In genomic region chr14:94640721-94641631, GRCh38 we compare ENCODE assay signal across 30 cellular contexts. TPM values are rescaled to one million over a fixed set of nuclear protein-coding genes. Genes with fewer than 3 reads are reported as not detected.
A peak's percentile ranks its signal among the peaks of the same experiment; 100 is the strongest.
DNase-seq lines count a peak whose midpoint lies in the region; ATAC-seq, FAIRE-seq and TF ChIP-seq lines count a peak whose summit lies in the region.
"Had no signal": no experiment of that assay in that cellular context is flagged by ENCODE, and none has a peak within 500 bp of the region (broad histone marks: within the 10 kb centered on the region; RNA-seq: fewer than 3 reads in every experiment).

No MANE protein-coding gene starts in this region.

- H3K4me3 ChIP-seq in pancreas, result no peak overlapping the region

- DNase-seq in HT-29 (ENCODE audit: low spot score) (peak; percentile 50), RWPE1 (ENCODE audit: low spot score) (peak; percentile 44), pancreas (no peak), Ammon's horn (ENCODE audit: low spot score) (no peak), WTC11 (ENCODE audit: low spot score) (no peak)
- no peak for DNase-seq in activated T-helper 2 cell treated with anti-CD3 and anti-CD28 coated beads, Interferon-gamma antibody, Interleukin-2, Interleukin-4, amounts not matched to agents 10 μg/mL and 5 μg/mL and 100 μg/mL, durations not matched to agents 14 hours and 24 hours and 36 hours (ENCODE audit: low spot score)
- DNase-seq in T-helper 2 cell treated with Interferon-gamma antibody and Interleukin-4, amounts not matched to agents 5 μg/mL and 100 μg/mL, for 36 hours (ENCODE audit: low spot score), result no peak
- DNase-seq: activated CD4-positive, alpha-beta T cell treated with anti-CD3 and anti-CD28 coated beads for 4 hours; activated gamma-delta T cell treated with Interleukin-2 at 50 U/mL for 16 hours; activated naive CD8-positive, alpha-beta T cell treated with anti-CD3 and anti-CD28 coated beads, Interleukin-2, amount 50 U/mL, for 24 hours; activated T-cell treated with anti-CD3 and anti-CD28 coated beads, Interleukin-2, amount 50 U/mL, for 24 hours; Calu3; DND-41; effector CD8-positive, alpha-beta T cell; erythroblast; head of caudate nucleus; NCI-H1105; NCI-H2029; NCI-H69; stimulated activated CD4-positive, alpha-beta T cell treated with anti-CD3 and anti-CD28 coated beads, Interleukin-15, amount 100 ng/mL, for 24 hours; stimulated activated naive B cell treated with anti-CD40 and anti-IgM and Interleukin-4, amounts not matched to agents 10 μg/mL and 1 μg/mL and 100 μg/mL, for 72 hours; T-helper 17 cell had no signal

- WGBS in pancreas, 2 donors, result 87 to 89% methylated on average over 10 of the region's 10 CpGs

- no peaks in the 10 kb centered on the region; the same call in none of the 2 replicates for H3K27me3 Mint-ChIP-seq in WTC11 (ENCODE audit: low read depth)
- H3K27me3 Mint-ChIP-seq in activated T-helper 2 cell treated with anti-CD3 and anti-CD28 coated beads, Interferon-gamma antibody, Interleukin-2, Interleukin-4, amounts not matched to agents 10 μg/mL and 5 μg/mL and 100 μg/mL, durations not matched to agents 14 hours and 24 hours and 36 hours (ENCODE audit: low read depth), result no peaks in the 10 kb centered on the region
- H3K27me3 Mint-ChIP-seq in T-helper 2 cell treated with Interferon-gamma antibody and Interleukin-4, amounts not matched to agents 5 μg/mL and 100 μg/mL, for 36 hours (ENCODE audit: low read depth), result no peaks in the 10 kb centered on the region
- H3K27me3 Mint-ChIP-seq: activated naive CD8-positive, alpha-beta T cell treated with anti-CD3 and anti-CD28 coated beads, Interleukin-2, amount 50 U/mL, for 24 hours; IgD-negative memory B cell had no signal

- H3K27me3 ChIP-seq in pancreas, result no peaks in the 10 kb centered on the region

- H3K27ac Mint-ChIP-seq in WTC11, result no peak overlapping the region
- no peak overlapping the region for H3K27ac Mint-ChIP-seq in activated T-helper 2 cell treated with anti-CD3 and anti-CD28 coated beads, Interferon-gamma antibody, Interleukin-2, Interleukin-4, amounts not matched to agents 10 μg/mL and 5 μg/mL and 100 μg/mL, durations not matched to agents 14 hours and 24 hours and 36 hours
- H3K27ac Mint-ChIP-seq in T-helper 2 cell treated with Interferon-gamma antibody and Interleukin-4, amounts not matched to agents 5 μg/mL and 100 μg/mL, for 36 hours, result no peak overlapping the region
- H3K27ac Mint-ChIP-seq: activated naive CD8-positive, alpha-beta T cell treated with anti-CD3 and anti-CD28 coated beads, Interleukin-2, amount 50 U/mL, for 24 hours; activated T-cell treated with anti-CD3 and anti-CD28 coated beads, Interleukin-2, amount 50 U/mL, for 24 hours; IgD-negative memory B cell; progenitor cell of endocrine pancreas; stimulated activated naive B cell treated with anti-CD40 and anti-IgM and Interleukin-4, amounts not matched to agents 10 μg/mL and 1 μg/mL and 100 μg/mL, for 72 hours; T-helper 17 cell had no signal

- H3K4me3 Mint-ChIP-seq in WTC11, result no peak overlapping the region
- no peak overlapping the region for H3K4me3 Mint-ChIP-seq in activated T-helper 2 cell treated with anti-CD3 and anti-CD28 coated beads, Interferon-gamma antibody, Interleukin-2, Interleukin-4, amounts not matched to agents 10 μg/mL and 5 μg/mL and 100 μg/mL, durations not matched to agents 14 hours and 24 hours and 36 hours (ENCODE audit: low read depth)
- no peak overlapping the region for H3K4me3 Mint-ChIP-seq in T-helper 2 cell treated with Interferon-gamma antibody and Interleukin-4, amounts not matched to agents 5 μg/mL and 100 μg/mL, for 36 hours
- H3K4me3 Mint-ChIP-seq: activated naive CD8-positive, alpha-beta T cell treated with anti-CD3 and anti-CD28 coated beads, Interleukin-2, amount 50 U/mL, for 24 hours; activated T-cell treated with anti-CD3 and anti-CD28 coated beads, Interleukin-2, amount 50 U/mL, for 24 hours; CD14-positive monocyte; IgD-negative memory B cell; stimulated activated naive B cell treated with anti-CD40 and anti-IgM and Interleukin-4, amounts not matched to agents 10 μg/mL and 1 μg/mL and 100 μg/mL, for 72 hours; T-helper 17 cell had no signal

- no peaks in the 10 kb centered on the region for H3K36me3 Mint-ChIP-seq in WTC11
- no peaks in the 10 kb centered on the region for H3K36me3 Mint-ChIP-seq in activated T-helper 2 cell treated with anti-CD3 and anti-CD28 coated beads, Interferon-gamma antibody, Interleukin-2, Interleukin-4, amounts not matched to agents 10 μg/mL and 5 μg/mL and 100 μg/mL, durations not matched to agents 14 hours and 24 hours and 36 hours (ENCODE audit: low read depth)
- no peaks in the 10 kb centered on the region for H3K36me3 Mint-ChIP-seq in T-helper 2 cell treated with Interferon-gamma antibody and Interleukin-4, amounts not matched to agents 5 μg/mL and 100 μg/mL, for 36 hours (ENCODE audit: low read depth)
- H3K36me3 Mint-ChIP-seq: CD14-positive monocyte; IgD-negative memory B cell; stimulated activated naive B cell treated with anti-CD40 and anti-IgM and Interleukin-4, amounts not matched to agents 10 μg/mL and 1 μg/mL and 100 μg/mL, for 72 hours had no signal

- H3K27ac ChIP-seq in RWPE1 (no peak overlapping the region), pancreas (no peak overlapping the region)
- H3K27ac ChIP-seq: neutrophil had no signal

- CTCF ChIA-PET in RWPE1 (lab: Yijun Ruan, JAX) (no interaction called here), WTC11 (lab: Charles Lee) (no interaction called here)

- TF ChIP-seq CTCF in RWPE1 (conservative IDR thresholded peaks at IDR 0.05; ENCODE audit: low read depth) (no peak), pancreas (IDR thresholded peaks at IDR 0.05) (no peak), WTC11 (IDR thresholded peaks at IDR 0.05) (no peak)

- no peak for FAIRE-seq in pancreas (lab: Jason Lieb, UNC)

- no peaks in the 10 kb centered on the region for H3K36me3 ChIP-seq in pancreas
- H3K36me3 ChIP-seq: neutrophil had no signal

- ATAC-seq in esophagus mucosa, result peak; percentile 81
- peak in 3 of 4 donors; percentile 58 to 68 (median 63) for ATAC-seq in pancreas
- no peak; the same call in 1 of the 2 replicates for ATAC-seq in WTC11
- ATAC-seq: activated naive CD8-positive, alpha-beta T cell treated with anti-CD3 and anti-CD28 coated beads, Interleukin-2, amount 50 U/mL, for 24 hours; stimulated activated naive B cell treated with anti-CD40 and anti-IgM and Interleukin-4, amounts not matched to agents 10 μg/mL and 1 μg/mL and 100 μg/mL, for 72 hours; T-helper 17 cell had no signal

- H3K9me3 Mint-ChIP-seq in WTC11, result peaks cover 9% of the 10 kb centered on the region; the same call in 1 of the 2 replicates
- no peaks in the 10 kb centered on the region for H3K9me3 Mint-ChIP-seq in activated T-helper 2 cell treated with anti-CD3 and anti-CD28 coated beads, Interferon-gamma antibody, Interleukin-2, Interleukin-4, amounts not matched to agents 10 μg/mL and 5 μg/mL and 100 μg/mL, durations not matched to agents 14 hours and 24 hours and 36 hours
- no peaks in the 10 kb centered on the region for H3K9me3 Mint-ChIP-seq in T-helper 2 cell treated with Interferon-gamma antibody and Interleukin-4, amounts not matched to agents 5 μg/mL and 100 μg/mL, for 36 hours
- H3K9me3 Mint-ChIP-seq: activated T-cell treated with anti-CD3 and anti-CD28 coated beads, Interleukin-2, amount 50 U/mL, for 24 hours had no signal

- no peaks in the 10 kb centered on the region for H3K4me1 Mint-ChIP-seq in WTC11
- no peaks in the 10 kb centered on the region for H3K4me1 Mint-ChIP-seq in activated T-helper 2 cell treated with anti-CD3 and anti-CD28 coated beads, Interferon-gamma antibody, Interleukin-2, Interleukin-4, amounts not matched to agents 10 μg/mL and 5 μg/mL and 100 μg/mL, durations not matched to agents 14 hours and 24 hours and 36 hours (ENCODE audit: low read depth)
- H3K4me1 Mint-ChIP-seq in T-helper 2 cell treated with Interferon-gamma antibody and Interleukin-4, amounts not matched to agents 5 μg/mL and 100 μg/mL, for 36 hours (ENCODE audit: low read depth), result no peaks in the 10 kb centered on the region
- H3K4me1 Mint-ChIP-seq: activated naive CD8-positive, alpha-beta T cell treated with anti-CD3 and anti-CD28 coated beads, Interleukin-2, amount 50 U/mL, for 24 hours; CD14-positive monocyte; T-helper 17 cell had no signal

- POLR2A ChIA-PET in RWPE1 (lab: Yijun Ruan, JAX; ENCODE audit: low non-redundant PET), result no interaction called here
- POLR2A ChIA-PET in WTC11 (lab: Charles Lee), result interaction anchor here (0.5 kb wide), 1 partner anchor 219 kb away, joined by 3 read pairs; no protein-coding TSS in a partner anchor

- peaks cover 0 to 5% (median 3%) of the 10 kb centered on the region in 3 donors for H3K4me1 ChIP-seq in pancreas

- intact Hi-C loops in pancreas (cut with DNase I), result no loop called here
- intact Hi-C loops in activated T-helper 2 cell treated with anti-CD3 and anti-CD28 coated beads, Interferon-gamma antibody, Interleukin-2, Interleukin-4, amounts not matched to agents 10 μg/mL and 5 μg/mL and 100 μg/mL, durations not matched to agents 14 hours and 24 hours and 36 hours (cut with micrococcal nuclease), result no loop called here

- no peaks in the 10 kb centered on the region for H3K9me3 ChIP-seq in pancreas
- H3K9me3 ChIP-seq: neutrophil had no signal

RNA-seq across cellular contexts. Expression of gene SERPINA3, which starts 28.8 kb away (rescaled TPM):
- total RNA-seq in HT-29 (2014; rRNA removed; shearing (Covaris generic)), result 1.0 and 2.0 TPM in 2 replicates
- total RNA-seq in esophagus mucosa (22.9 TPM), pancreas (1,000 to 10,000 TPM; 1,011 to 4,136 (median 2,518) TPM), WTC11 (2021) (2.7 to 3.5 TPM (median 3.0 TPM) in 3 replicates)
- polyA plus RNA-seq in pancreas, result 1,000 to 10,000 TPM; 1,409 to 2,934 TPM
- total RNA-seq in activated T-helper 2 cell treated with anti-CD3 and anti-CD28 coated beads, Interferon-gamma antibody, Interleukin-2, Interleukin-4, amounts not matched to agents 10 μg/mL and 5 μg/mL and 100 μg/mL, durations not matched to agents 14 hours and 24 hours and 36 hours, result not detected in 2 replicates
- total RNA-seq: activated CD8-positive, alpha-beta memory T cell treated with anti-CD3 and anti-CD28 coated beads for 36 hours; fibroblast of villous mesenchyme; lung microvascular endothelial cell; T-helper 17 cell had no signal
- polyA plus RNA-seq: CD14-positive monocyte, IgD-negative memory B cell had no signal

RNA-seq across cellular contexts. Expression of gene SERPINA5, which starts 59.8 kb away (rescaled TPM):
- 4.9 and 7.9 TPM in 2 replicates for total RNA-seq in HT-29 (2014; rRNA removed; shearing (Covaris generic))
- 0.28 TPM for total RNA-seq in esophagus mucosa
- 100 to 1,000 TPM in 1 of 6 donors, 10 to 100 TPM in 5; 52.3 to 130 (median 96.0) TPM for total RNA-seq in pancreas
- polyA plus RNA-seq in pancreas, result 100 to 1,000 TPM in 1 of 2 donors, 10 to 100 TPM in 1; 67.2 to 139 TPM
- 1.5 to 3.2 TPM (median 2.2 TPM) in 3 replicates for total RNA-seq in WTC11 (2021)
- total RNA-seq in activated T-helper 2 cell treated with anti-CD3 and anti-CD28 coated beads, Interferon-gamma antibody, Interleukin-2, Interleukin-4, amounts not matched to agents 10 μg/mL and 5 μg/mL and 100 μg/mL, durations not matched to agents 14 hours and 24 hours and 36 hours, result not detected in 2 replicates
- total RNA-seq: activated CD8-positive, alpha-beta memory T cell treated with anti-CD3 and anti-CD28 coated beads for 36 hours; fibroblast of villous mesenchyme; T-helper 17 cell had no signal
- polyA plus RNA-seq: CD14-positive monocyte, IgD-negative memory B cell had no signal

Comparison
In these comparisons a context has a peak if more than half of its experiments do, and no peak if none do; other contexts are left out.
1. DNase-seq: peak in HT-29 (single experiment) and RWPE1 (single experiment); none in pancreas (0 of 6), Ammon's horn (single experiment), WTC11 (single experiment), activated T-helper 2 cell treated with anti-CD3 and anti-CD28 coated beads, Interferon-gamma antibody, Interleukin-2, Interleukin-4, amounts not matched to agents 10 μg/mL and 5 μg/mL and 100 μg/mL, durations not matched to agents 14 hours and 24 hours and 36 hours (single experiment) and T-helper 2 cell treated with Interferon-gamma antibody and Interleukin-4, amounts not matched to agents 5 μg/mL and 100 μg/mL, for 36 hours (single experiment).
2. RNA of gene SERPINA3, which starts 28.8 kb away (total RNA-seq): 1,011 to 4,136 TPM in pancreas; 22.9 TPM in esophagus mucosa (single experiment), 2.7 to 3.5 TPM in WTC11, 1.0 to 2.0 TPM in HT-29 and not detected in activated T-helper 2 cell treated with anti-CD3 and anti-CD28 coated beads, Interferon-gamma antibody, Interleukin-2, Interleukin-4, amounts not matched to agents 10 μg/mL and 5 μg/mL and 100 μg/mL, durations not matched to agents 14 hours and 24 hours and 36 hours; every median in the first group is over 10 times any median in the second.